Comparison of ENCODE assay signal across 1 cellular context in the genomic region with DNA sequence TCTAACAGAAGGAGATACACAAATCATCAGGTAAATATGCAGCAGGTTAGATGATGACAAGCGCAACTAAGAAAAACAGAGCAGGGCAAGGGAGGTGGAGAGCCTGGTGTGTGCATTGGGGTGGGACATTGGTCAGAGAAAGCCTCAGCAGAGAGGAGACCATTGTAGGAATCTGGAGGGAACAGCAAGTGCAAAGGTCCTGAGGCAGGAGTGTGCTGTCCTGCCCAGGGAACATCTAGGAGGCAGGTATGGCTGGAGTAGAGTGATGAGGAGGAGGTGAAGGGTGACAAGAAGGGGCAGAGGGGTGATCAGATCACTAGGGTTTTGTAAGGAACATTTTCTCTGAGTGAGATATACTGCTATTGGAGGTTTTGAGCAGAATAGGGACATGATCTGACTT.
TF ChIP-seq lines count a peak whose summit lies in the region.

No MANE protein-coding gene starts in this region.

TF ChIP-seq in HEK293, 187 proteins besides CTCF, POLR2A, EP300 and RAD21:
- TF ChIP-seq, protein P1, sequence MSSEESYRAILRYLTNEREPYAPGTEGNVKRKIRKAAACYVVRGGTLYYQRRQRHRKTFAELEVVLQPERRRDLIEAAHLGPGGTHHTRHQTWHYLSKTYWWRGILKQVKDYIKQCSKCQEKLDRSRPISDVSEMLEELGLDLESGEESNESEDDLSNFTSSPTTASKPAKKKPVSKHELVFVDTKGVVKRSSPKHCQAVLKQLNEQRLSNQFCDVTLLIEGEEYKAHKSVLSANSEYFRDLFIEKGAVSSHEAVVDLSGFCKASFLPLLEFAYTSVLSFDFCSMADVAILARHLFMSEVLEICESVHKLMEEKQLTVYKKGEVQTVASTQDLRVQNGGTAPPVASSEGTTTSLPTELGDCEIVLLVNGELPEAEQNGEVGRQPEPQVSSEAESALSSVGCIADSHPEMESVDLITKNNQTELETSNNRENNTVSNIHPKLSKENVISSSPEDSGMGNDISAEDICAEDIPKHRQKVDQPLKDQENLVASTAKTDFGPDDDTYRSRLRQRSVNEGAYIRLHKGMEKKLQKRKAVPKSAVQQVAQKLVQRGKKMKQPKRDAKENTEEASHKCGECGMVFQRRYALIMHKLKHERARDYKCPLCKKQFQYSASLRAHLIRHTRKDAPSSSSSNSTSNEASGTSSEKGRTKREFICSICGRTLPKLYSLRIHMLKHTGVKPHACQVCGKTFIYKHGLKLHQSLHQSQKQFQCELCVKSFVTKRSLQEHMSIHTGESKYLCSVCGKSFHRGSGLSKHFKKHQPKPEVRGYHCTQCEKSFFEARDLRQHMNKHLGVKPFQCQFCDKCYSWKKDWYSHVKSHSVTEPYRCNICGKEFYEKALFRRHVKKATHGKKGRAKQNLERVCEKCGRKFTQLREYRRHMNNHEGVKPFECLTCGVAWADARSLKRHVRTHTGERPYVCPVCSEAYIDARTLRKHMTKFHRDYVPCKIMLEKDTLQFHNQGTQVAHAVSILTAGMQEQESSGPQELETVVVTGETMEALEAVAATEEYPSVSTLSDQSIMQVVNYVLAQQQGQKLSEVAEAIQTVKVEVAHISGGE (tag by site-specific recombination; conservative IDR thresholded peaks at IDR 0.05; ENCODE audit: low read depth) = no peak
- TF ChIP-seq ZNF623 (tag by site-specific recombination; IDR thresholded peaks at IDR 0.05) (peak; percentile 99), ZNF266 (tag by site-specific recombination; IDR thresholded peaks at IDR 0.05; ENCODE audit: low read depth) (no peak), ZNF311 (tag by site-specific recombination; IDR thresholded peaks at IDR 0.05; ENCODE audit: borderline replicate concordance) (no peak), ZNF335 (tag by site-specific recombination; conservative IDR thresholded peaks at IDR 0.05) (no peak), GLI4 (tag by site-specific recombination; IDR thresholded peaks at IDR 0.05) (0 out of 2 replicates have a peak, but pooled peaks have one; percentile 22), ZNF292 (tag by site-specific recombination; IDR thresholded peaks at IDR 0.05; ENCODE audit: borderline replicate concordance, low read depth) (no peak), ZNF133 (tag by site-specific recombination; IDR thresholded peaks at IDR 0.05) (no peak), ZNF626 (tag by site-specific recombination; IDR thresholded peaks at IDR 0.05) (no peak)
- TF ChIP-seq, protein P2, sequence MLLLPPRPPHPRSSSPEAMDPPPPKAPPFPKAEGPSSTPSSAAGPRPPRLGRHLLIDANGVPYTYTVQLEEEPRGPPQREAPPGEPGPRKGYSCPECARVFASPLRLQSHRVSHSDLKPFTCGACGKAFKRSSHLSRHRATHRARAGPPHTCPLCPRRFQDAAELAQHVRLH (tag by site-specific recombination; IDR thresholded peaks at IDR 0.05) = peak; percentile 75
- TF ChIP-seq, protein P3, sequence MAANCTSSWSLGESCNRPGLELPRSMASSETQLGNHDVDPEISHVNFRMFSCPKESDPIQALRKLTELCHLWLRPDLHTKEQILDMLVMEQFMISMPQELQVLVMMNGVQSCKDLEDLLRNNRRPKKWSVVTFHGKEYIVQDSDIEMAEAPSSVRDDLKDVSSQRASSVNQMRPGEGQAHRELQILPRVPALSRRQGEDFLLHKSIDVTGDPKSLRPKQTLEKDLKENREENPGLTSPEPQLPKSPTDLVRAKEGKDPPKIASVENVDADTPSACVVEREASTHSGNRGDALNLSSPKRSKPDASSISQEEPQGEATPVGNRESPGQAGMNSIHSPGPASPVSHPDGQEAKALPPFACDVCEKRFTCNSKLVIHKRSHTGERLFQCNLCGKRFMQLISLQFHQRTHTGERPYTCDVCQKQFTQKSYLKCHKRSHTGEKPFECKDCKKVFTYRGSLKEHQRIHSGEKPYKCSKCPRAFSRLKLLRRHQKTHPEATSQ (tag by site-specific recombination; IDR thresholded peaks at IDR 0.05) = 0 out of 2 replicates have a peak, but pooled peaks have one; percentile 56
